ENCODE assay signal across 21 cellular contexts in genomic region chr10:132440791-132441565, GRCh38.
"Had no signal": no experiment of that assay in that cellular context is flagged by ENCODE, and none has a peak within 500 bp of the region (broad histone marks: within the 10 kb centered on the region; RNA-seq: fewer than 3 reads in every experiment).

No MANE protein-coding gene starts in this region.

- H3K27ac ChIP-seq: cardiac muscle cell, epithelial cell of prostate, gastroesophageal sphincter, sigmoid colon, tibial artery, VCaP had no signal

- H3K4me1 ChIP-seq: sigmoid colon, tibial artery had no signal

- DNase-seq: activated CD4-positive, alpha-beta memory T cell treated with anti-CD3 and anti-CD28 coated beads for 36 hours; activated naive CD4-positive, alpha-beta T cell treated with anti-CD3 and anti-CD28 coated beads, Interleukin-2, amount 10 ng/mL, durations not matched to agents 7 days and 5 days; activated naive CD8-positive, alpha-beta T cell treated with anti-CD3 and anti-CD28 coated beads, Interleukin-2, amount 50 U/mL, for 24 hours; activated T-cell treated with anti-CD3 and anti-CD28 coated beads, Interleukin-2, amount 50 U/mL, for 48 hours; cortex of kidney; head of caudate nucleus; hypothalamus; left cardiac atrium; retina; sigmoid colon; stimulated activated CD4-positive, alpha-beta T cell treated with anti-CD3 and anti-CD28 coated beads, Interleukin-2, amount 100 ng/mL, for 48 hours; stimulated activated CD8-positive, alpha-beta memory T cell treated with anti-CD3 and anti-CD28 coated beads, Interleukin-4, amount 100 ng/mL, for 48 hours; stimulated activated naive CD4-positive, alpha-beta T cell treated with Interleukin-2 at 50 U/mL for 16 hours; tibial artery had no signal

- H3K27me3 Mint-ChIP-seq: activated CD4-positive, alpha-beta memory T cell treated with anti-CD3 and anti-CD28 coated beads for 36 hours; activated naive CD4-positive, alpha-beta T cell treated with anti-CD3 and anti-CD28 coated beads, Interleukin-2, amount 10 ng/mL, durations not matched to agents 7 days and 5 days; activated naive CD8-positive, alpha-beta T cell treated with anti-CD3 and anti-CD28 coated beads, Interleukin-2, amount 50 U/mL, for 24 hours; memory B cell; progenitor cell of endocrine pancreas had no signal

- H3K36me3 Mint-ChIP-seq: activated CD4-positive, alpha-beta memory T cell treated with anti-CD3 and anti-CD28 coated beads for 36 hours; activated naive CD4-positive, alpha-beta T cell treated with anti-CD3 and anti-CD28 coated beads, Interleukin-2, amount 10 ng/mL, durations not matched to agents 7 days and 5 days; memory B cell had no signal

- H3K36me3 ChIP-seq: cardiac muscle cell, gastroesophageal sphincter, sigmoid colon, tibial artery had no signal

- H3K9me3 ChIP-seq: gastroesophageal sphincter, sigmoid colon, tibial artery had no signal

- H3K27ac Mint-ChIP-seq: activated naive CD4-positive, alpha-beta T cell treated with anti-CD3 and anti-CD28 coated beads, Interleukin-2, amount 10 ng/mL, durations not matched to agents 7 days and 5 days; activated naive CD8-positive, alpha-beta T cell treated with anti-CD3 and anti-CD28 coated beads, Interleukin-2, amount 50 U/mL, for 24 hours; progenitor cell of endocrine pancreas had no signal

- H3K4me3 ChIP-seq: cardiac muscle cell, gastroesophageal sphincter, sigmoid colon, smooth muscle cell, tibial artery had no signal

- H3K4me3 Mint-ChIP-seq: activated CD4-positive, alpha-beta memory T cell treated with anti-CD3 and anti-CD28 coated beads for 36 hours; activated naive CD4-positive, alpha-beta T cell treated with anti-CD3 and anti-CD28 coated beads, Interleukin-2, amount 10 ng/mL, durations not matched to agents 7 days and 5 days; activated naive CD8-positive, alpha-beta T cell treated with anti-CD3 and anti-CD28 coated beads, Interleukin-2, amount 50 U/mL, for 24 hours; memory B cell had no signal

- H3K9me3 Mint-ChIP-seq: activated CD4-positive, alpha-beta memory T cell treated with anti-CD3 and anti-CD28 coated beads for 36 hours; activated naive CD8-positive, alpha-beta T cell treated with anti-CD3 and anti-CD28 coated beads, Interleukin-2, amount 50 U/mL, for 24 hours; memory B cell had no signal

- ATAC-seq: activated naive CD8-positive, alpha-beta T cell treated with anti-CD3 and anti-CD28 coated beads, Interleukin-2, amount 50 U/mL, for 24 hours; gastroesophageal sphincter; left cardiac atrium had no signal

- H3K27me3 ChIP-seq: cardiac muscle cell, gastroesophageal sphincter, sigmoid colon, tibial artery had no signal
